Comparison of ENCODE assay signal across 29 cellular contexts in genomic region chr15:81085898-81086297, GRCh38. TPM values are rescaled to one million over a fixed set of nuclear protein-coding genes. Genes with fewer than 3 reads are reported as not detected.
"Had no signal": no experiment of that assay in that cellular context is flagged by ENCODE, and none has a peak within 500 bp of the region (broad histone marks: within the 10 kb centered on the region; RNA-seq: fewer than 3 reads in every experiment).

No MANE protein-coding gene starts in this region.

- DNase-seq: colonic mucosa; effector CD8-positive, alpha-beta T cell; endodermal cell; esophagus squamous epithelium; foreskin melanocyte; glutamatergic neuron; mucosa of descending colon; naive B cell; right cardiac atrium; sigmoid colon; stimulated activated CD4-positive, alpha-beta T cell treated with anti-CD3 and anti-CD28 coated beads, Interleukin-2, amount 100 ng/mL, for 24 hours; stimulated activated CD4-positive, alpha-beta T cell treated with anti-CD3 and anti-CD28 coated beads, Interleukin-4, amount 100 ng/mL, for 24 hours; stimulated activated naive CD4-positive, alpha-beta T cell treated with Interleukin-2 at 50 U/mL for 16 hours; stomach; thyroid gland; trophoblast cell had no signal

- FAIRE-seq: keratinocyte had no signal

- H3K9me3 ChIP-seq: colonic mucosa, esophagus squamous epithelium, mucosa of descending colon, neutrophil, prostate gland, sigmoid colon, stomach, thyroid gland had no signal

- ATAC-seq: left lobe of liver; mucosa of descending colon; natural killer cell treated with Interleukin-12 subunit alpha and Interleukin-12 subunit beta and Interleukin-15 and Interleukin-18, amount 100 ng/mL, for 72 hours; right cardiac atrium; stimulated activated effector memory CD8-positive, alpha-beta T cell treated with anti-CD3 and anti-CD28 coated beads, Interleukin-12 subunit alpha, Interleukin-12 subunit beta, amount 100 ng/mL, for 72 hours had no signal

- H3K36me3 ChIP-seq: colonic mucosa, esophagus squamous epithelium, neutrophil, prostate gland, sigmoid colon, stomach, thyroid gland had no signal

- H3K4me1 ChIP-seq: colonic mucosa, esophagus squamous epithelium, prostate gland, sigmoid colon, stomach, thyroid gland had no signal

- H3K27ac ChIP-seq: colonic mucosa, esophagus squamous epithelium, neutrophil, prostate gland, sigmoid colon, stomach, thyroid gland had no signal

- H3K27me3 ChIP-seq: colonic mucosa, sigmoid colon, stomach, thyroid gland had no signal

- H3K4me3 ChIP-seq: colonic mucosa, esophagus squamous epithelium, lung, mucosa of descending colon, prostate gland, sigmoid colon, stomach, thyroid gland had no signal

RNA-seq across cellular contexts. Expression of gene CFAP161, which starts 48.2 kb away (rescaled TPM):
- total RNA-seq: chondrocyte; endodermal cell; mesothelial cell of epicardium; natural killer cell treated with Interleukin-12 subunit alpha and Interleukin-12 subunit beta and Interleukin-15 and Interleukin-18, amount 100 ng/mL, for 72 hours; neural crest cell; renal cortical epithelial cell had no signal
- polyA plus RNA-seq: keratinocyte, liver, sigmoid colon, urinary bladder had no signal
